Comparison of ENCODE assay signal across 9 cellular contexts in genomic region chr1:44811714-44812151, GRCh38. TPM values are rescaled to one million over a fixed set of nuclear protein-coding genes. Genes with fewer than 3 reads are reported as not detected.
DNase-seq lines count a peak whose midpoint lies in the region; ATAC-seq and TF ChIP-seq lines count a peak whose summit lies in the region.
"Had no signal": no experiment of that assay in that cellular context is flagged by ENCODE, and none has a peak within 500 bp of the region (broad histone marks: within the 10 kb centered on the region; RNA-seq: fewer than 3 reads in every experiment).

No MANE protein-coding gene starts in this region.

- CTCF ChIA-PET in CD8-positive, alpha-beta T cell (lab: Charles Lee): interaction anchor here (0.7 to 4.5 kb wide), 2 partner anchors 9 to 13 kb away, joined by 3 to 33 read pairs; partner anchors contain the start of gene PLK3

- peak overlapping the region; percentile 99 for H3K27ac Mint-ChIP-seq in CD8-positive, alpha-beta T cell

- H3K79me2 ChIP-seq in fibroblast of lung (ENCODE audit: control insufficient read depth, insufficient read depth, low read length): peaks cover 22% of the 10 kb centered on the region

- peaks cover 74% of the 10 kb centered on the region for H3K4me1 ChIP-seq in CD8-positive, alpha-beta T cell (ENCODE audit: insufficient read depth, low read length)
- H3K4me1 ChIP-seq in fibroblast of lung (ENCODE audit: control insufficient read depth, extremely low read depth, insufficient read depth, low read length): peaks cover 52% of the 10 kb centered on the region

- no peak for ATAC-seq in CD8-positive, alpha-beta T cell
- ATAC-seq in SK-N-SH treated with all-trans-retinoic acid at 6 μM for 48 hours (peak; percentile 26), HG03521 (IDR thresholded peaks at IDR 0.05; ENCODE audit: unreplicated experiment) (no peak)

- no peaks in the 10 kb centered on the region for H4K20me1 ChIP-seq in fibroblast of lung (ENCODE audit: control insufficient read depth, extremely low read depth, insufficient read depth, low read length)

- H2AFZ ChIP-seq in fibroblast of lung (ENCODE audit: low read length): no peak overlapping the region

- POLR2A ChIA-PET in CD8-positive, alpha-beta T cell (lab: Charles Lee): interaction anchor here (0.7 to 0.9 kb wide), 2 partner anchors 14 to 90 kb away, joined by 3 read pairs; no protein-coding TSS in a partner anchor

- no peak overlapping the region for H3K9ac ChIP-seq in fibroblast of lung (ENCODE audit: insufficient read depth, low read length)

- no peak overlapping the region for H3K4me3 ChIP-seq in CD8-positive, alpha-beta T cell (ENCODE audit: low read depth, low read length)
- H3K4me3 ChIP-seq in fibroblast of lung (replicated peaks in 1 of 4; ENCODE audit: control extremely low read depth in 1 of 4, insufficient read depth in 1 of 4, low read depth in 3 of 4, low read length in 4 of 4): peak overlapping the region in 1 of 4 experiments; percentile 6

- intact Hi-C loops in CD8-positive, alpha-beta T cell (cut with DNase I, micrococcal nuclease): no loop called here
- intact Hi-C loops in posterior vena cava (cut with DNase I): no loop called here

- no peak for TF ChIP-seq CTCF in CD8-positive, alpha-beta T cell (IDR thresholded peaks at IDR 0.05)
- TF ChIP-seq CTCF in fibroblast of lung (conservative IDR thresholded peaks at IDR 0.05 in 1 of 2, IDR thresholded peaks at IDR 0.05 in 1 of 2; ENCODE audit: low read depth in 1 of 2, low read length in 2 of 2): no peak

- peaks cover 8% of the 10 kb centered on the region for H3K36me3 Mint-ChIP-seq in CD8-positive, alpha-beta T cell

- no peaks in the 10 kb centered on the region for H3K27me3 ChIP-seq in CD8-positive, alpha-beta T cell (ENCODE audit: insufficient read depth, low read length)
- no peaks in the 10 kb centered on the region for H3K27me3 ChIP-seq in fibroblast of lung (ENCODE audit: control insufficient read depth, insufficient read depth, low read length)

- H3K27ac ChIP-seq in CD8-positive, alpha-beta T cell (ENCODE audit: low read depth, low read length): no peak overlapping the region
- peak overlapping the region; percentile 82 for H3K27ac ChIP-seq in fibroblast of lung (ENCODE audit: insufficient read depth, low read length)

- DNase-seq in CD8-positive, alpha-beta T cell: no peak
- DNase-seq in fibroblast of lung (ENCODE audit: low read depth in 2 of 2) (peak; percentile 64 to 92), posterior vena cava (ENCODE audit: low spot score) (peak; percentile 82), NCI-H2196 (lab: John Stamatoyannopoulos, UW; ENCODE audit: unreplicated experiment) (no peak), SK-N-DZ (ENCODE audit: low spot score) (no peak)
- DNase-seq in activated CD4-positive, CD25-positive, alpha-beta regulatory T cell treated with anti-CD3 and anti-CD28 coated beads, Interleukin-2, amount 50 U/mL, for 72 hours: no peak

- no peaks in the 10 kb centered on the region for H3K36me3 ChIP-seq in CD8-positive, alpha-beta T cell (ENCODE audit: insufficient read depth, low read length)
- H3K36me3 ChIP-seq in fibroblast of lung (ENCODE audit: control insufficient read depth, insufficient read depth, low read length): peaks cover 14% of the 10 kb centered on the region

- H3K9me3 ChIP-seq in CD8-positive, alpha-beta T cell (ENCODE audit: low read length): no peaks in the 10 kb centered on the region
- no peaks in the 10 kb centered on the region for H3K9me3 ChIP-seq in fibroblast of lung (ENCODE audit: control insufficient read depth, insufficient read depth, low read depth, low read length)

- H3K4me1 Mint-ChIP-seq in CD8-positive, alpha-beta T cell (ENCODE audit: low read depth): peaks cover 75% of the 10 kb centered on the region

- H3K4me3 Mint-ChIP-seq in CD8-positive, alpha-beta T cell: peak overlapping the region; percentile 53

- H3K4me2 ChIP-seq in fibroblast of lung (ENCODE audit: extremely low read depth, insufficient read depth, low read length): peak overlapping the region; percentile 61

- no peaks in the 10 kb centered on the region for H3K27me3 Mint-ChIP-seq in CD8-positive, alpha-beta T cell (ENCODE audit: low read depth)

- H3K9me3 Mint-ChIP-seq in CD8-positive, alpha-beta T cell: no peaks in the 10 kb centered on the region

TF ChIP-seq in SK-N-SH treated with all-trans-retinoic acid at 6 μM for 48 hours, 23 proteins besides CTCF, POLR2A, EP300 and RAD21 (continues in another document):
- no peak for TF ChIP-seq GLIS3 (CRISPR knock-in tag; IDR thresholded peaks at IDR 0.05)
- TF ChIP-seq ISL1 (CRISPR knock-in tag; IDR thresholded peaks at IDR 0.05): no peak
- no peak for TF ChIP-seq CSRNP3 (CRISPR knock-in tag; IDR thresholded peaks at IDR 0.05)
- no peak for TF ChIP-seq PPARA (CRISPR knock-in tag; IDR thresholded peaks at IDR 0.05; ENCODE audit: borderline replicate concordance)
- TF ChIP-seq RARB (CRISPR knock-in tag; IDR thresholded peaks at IDR 0.05): no peak
- TF ChIP-seq ZFP30 (CRISPR knock-in tag; IDR thresholded peaks at IDR 0.05): no peak
- TF ChIP-seq PATZ1 (CRISPR knock-in tag; IDR thresholded peaks at IDR 0.05; ENCODE audit: borderline replicate concordance): no peak
- TF ChIP-seq ZNF8 (CRISPR knock-in tag; IDR thresholded peaks at IDR 0.05): no peak
- TF ChIP-seq ZFP3 (CRISPR knock-in tag; IDR thresholded peaks at IDR 0.05): no peak
- no peak for TF ChIP-seq ZNF565 (CRISPR knock-in tag; conservative IDR thresholded peaks at IDR 0.05; ENCODE audit: low read depth)
- TF ChIP-seq ARNTL (CRISPR knock-in tag; IDR thresholded peaks at IDR 0.05; ENCODE audit: borderline replicate concordance, low read depth): no peak

RNA-seq across cellular contexts. Expression of gene BTBD19, which starts 3.4 kb away (rescaled TPM):
- 10 to 100 TPM; 24.9 to 27.5 TPM for total RNA-seq in CD8-positive, alpha-beta T cell
- 3.9 and 5.0 TPM in 2 replicates for total RNA-seq in fibroblast of lung
- polyA plus RNA-seq in fibroblast of lung: 5.6 and 8.7 TPM in 2 replicates
- polyA plus RNA-seq in fibroblast of lung (2012): 4.7 and 8.4 TPM in 2 replicates
- 15.1 and 16.2 TPM in 2 replicates for polyA minus RNA-seq in fibroblast of lung (ENCODE audit: low replicate concordance)
- 10 to 100 TPM; 13.5 to 22.2 TPM for total RNA-seq in posterior vena cava
- 0.53 and 0.97 TPM in 2 replicates for polyA plus RNA-seq in SK-N-DZ (2014; cell fraction: cytosol; rRNA removed)
- polyA plus RNA-seq in SK-N-DZ (2014; cell fraction: nucleus; rRNA removed): 1.5 and 2.5 TPM in 2 replicates

RNA-seq across cellular contexts. Expression of gene DYNLT4, which starts 4.6 kb away (rescaled TPM):
- 1 to 10 TPM; 2.2 to 2.5 TPM for total RNA-seq in CD8-positive, alpha-beta T cell
- total RNA-seq in fibroblast of lung (0.51 and 0.66 TPM in 2 replicates), posterior vena cava (not detected)
- polyA plus RNA-seq in fibroblast of lung: not detected in 2 replicates
- polyA plus RNA-seq in fibroblast of lung (2012): 0.19 and 0.37 TPM in 2 replicates
- not detected in 2 replicates for polyA minus RNA-seq in fibroblast of lung (ENCODE audit: low replicate concordance)
- not detected in 2 replicates for polyA plus RNA-seq in SK-N-DZ (2014; cell fraction: cytosol; rRNA removed)
- polyA plus RNA-seq in SK-N-DZ (2014; cell fraction: nucleus; rRNA removed): not detected in 2 replicates

RNA-seq across cellular contexts. Expression of gene PLK3, which starts 11.6 kb away (rescaled TPM):
- 100 to 1,000 TPM; 568 to 599 TPM for total RNA-seq in CD8-positive, alpha-beta T cell
- total RNA-seq in fibroblast of lung (20.8 and 30.6 TPM in 2 replicates), posterior vena cava (10 to 100 TPM; 20.1 to 32.7 TPM)
- polyA plus RNA-seq in fibroblast of lung: 12.2 and 22.6 TPM in 2 replicates
- 8.8 and 19.4 TPM in 2 replicates for polyA plus RNA-seq in fibroblast of lung (2012)
- polyA minus RNA-seq in fibroblast of lung (ENCODE audit: low replicate concordance): 48.0 and 58.2 TPM in 2 replicates
- polyA plus RNA-seq in SK-N-DZ (2014; cell fraction: cytosol; rRNA removed): 2.8 and 5.9 TPM in 2 replicates
- 7.5 and 12.4 TPM in 2 replicates for polyA plus RNA-seq in SK-N-DZ (2014; cell fraction: nucleus; rRNA removed)

RNA-seq across cellular contexts. Expression of gene BEST4, which starts 23.8 kb away (rescaled TPM):
- total RNA-seq in CD8-positive, alpha-beta T cell: 1 to 10 TPM; 1.4 to 1.5 TPM
- under 0.01 and 0.17 TPM in 2 replicates for total RNA-seq in fibroblast of lung
- 0.10 and 0.11 TPM in 2 replicates for polyA plus RNA-seq in fibroblast of lung
- 0.08 TPM in 2 replicates for polyA plus RNA-seq in fibroblast of lung (2012)
- not detected in 2 replicates for polyA minus RNA-seq in fibroblast of lung (ENCODE audit: low replicate concordance)
- under 1 TPM; 0.37 to 0.38 TPM for total RNA-seq in posterior vena cava
- not detected in 2 replicates for polyA plus RNA-seq in SK-N-DZ (2014; cell fraction: cytosol; rRNA removed)
- not detected in 2 replicates for polyA plus RNA-seq in SK-N-DZ (2014; cell fraction: nucleus; rRNA removed)
- total RNA-seq: dermis microvascular lymphatic vessel endothelial cell had no signal

RNA-seq across cellular contexts. Expression of gene PTCH2, which starts 31.3 kb away (rescaled TPM):
- total RNA-seq in CD8-positive, alpha-beta T cell: 1 to 10 TPM; 1.3 to 1.7 TPM
- total RNA-seq in fibroblast of lung (0.50 TPM in 1 of 2 replicates, not detected in the other), posterior vena cava (1 to 10 TPM; 1.6 to 2.1 TPM)
- polyA plus RNA-seq in fibroblast of lung: 0.15 and 0.23 TPM in 2 replicates
- 0.31 and 0.44 TPM in 2 replicates for polyA plus RNA-seq in fibroblast of lung (2012)
- 0.20 and 0.63 TPM in 2 replicates for polyA minus RNA-seq in fibroblast of lung (ENCODE audit: low replicate concordance)
- polyA plus RNA-seq in SK-N-DZ (2014; cell fraction: cytosol; rRNA removed): 0.06 and 0.08 TPM in 2 replicates
- 0.37 and 0.38 TPM in 2 replicates for polyA plus RNA-seq in SK-N-DZ (2014; cell fraction: nucleus; rRNA removed)

Comparison
In these comparisons a context has a peak if more than half of its experiments do, and no peak if none do; other contexts are left out.
1. DNase-seq: peak in fibroblast of lung (2 of 2) and posterior vena cava (single experiment); none in CD8-positive, alpha-beta T cell (0 of 7), NCI-H2196 (single experiment), SK-N-DZ (single experiment) and activated CD4-positive, CD25-positive, alpha-beta regulatory T cell treated with anti-CD3 and anti-CD28 coated beads, Interleukin-2, amount 50 U/mL, for 72 hours (single experiment).
2. RNA of gene PLK3, which starts 11.6 kb away (total RNA-seq): 568 to 599 TPM in CD8-positive, alpha-beta T cell; 20.1 to 32.7 TPM in posterior vena cava and 20.8 to 30.6 TPM in fibroblast of lung; every median in the first group is over 10 times any median in the second.